In genomic region chr14:92651106-92651792, GRCh38 we compare ENCODE assay signal across 7 cellular contexts.
DNase-seq lines count a peak whose midpoint lies in the region; ATAC-seq lines count a peak whose summit lies in the region.

No MANE protein-coding gene starts in this region.

- no peaks in the 10 kb centered on the region for H3K27me3 Mint-ChIP-seq in activated CD4-positive, alpha-beta memory T cell treated with anti-CD3 and anti-CD28 coated beads, Interleukin-2, amount 10 ng/mL, durations not matched to agents 7 days and 5 days

- no peaks in the 10 kb centered on the region for H3K9me3 Mint-ChIP-seq in activated CD4-positive, alpha-beta memory T cell treated with anti-CD3 and anti-CD28 coated beads, Interleukin-2, amount 10 ng/mL, durations not matched to agents 7 days and 5 days

- intact Hi-C loops in head of caudate nucleus (cut with DNase I) = no loop called here

- H3K4me1 Mint-ChIP-seq in activated CD4-positive, alpha-beta memory T cell treated with anti-CD3 and anti-CD28 coated beads, Interleukin-2, amount 10 ng/mL, durations not matched to agents 7 days and 5 days = peaks cover 85% of the 10 kb centered on the region

- DNase-seq in activated CD4-positive, alpha-beta memory T cell treated with anti-CD3 and anti-CD28 coated beads, Interleukin-2, amount 10 ng/mL, durations not matched to agents 7 days and 5 days = peak; percentile 87
- DNase-seq in head of caudate nucleus = peak in 32 of 42 donors; percentile 12 to 66 (median 43)
- peak; percentile 44 to 70 (median 59) for DNase-seq in stimulated activated CD4-positive, alpha-beta T cell treated with anti-CD3 and anti-CD28 coated beads, TNF-alpha, amount 100 ng/mL, for 4 hours (ENCODE audit: low read depth in 3 of 3)
- DNase-seq in glomerular visceral epithelial cell (ENCODE audit: extremely low spot score) = no peak
- DNase-seq in DMS53 (lab: John Stamatoyannopoulos, UW) = no peak

- peak overlapping the region; percentile 96 for H3K4me3 Mint-ChIP-seq in activated CD4-positive, alpha-beta memory T cell treated with anti-CD3 and anti-CD28 coated beads, Interleukin-2, amount 10 ng/mL, durations not matched to agents 7 days and 5 days

- peak overlapping the region; percentile 92 for H3K27ac Mint-ChIP-seq in activated CD4-positive, alpha-beta memory T cell treated with anti-CD3 and anti-CD28 coated beads, Interleukin-2, amount 10 ng/mL, durations not matched to agents 7 days and 5 days

- peak; percentile 69 for ATAC-seq in GM19452 (IDR thresholded peaks at IDR 0.05; ENCODE audit: unreplicated experiment)
- peak; percentile 56 for ATAC-seq in HG03457 (IDR thresholded peaks at IDR 0.05; ENCODE audit: unreplicated experiment)

- H3K36me3 Mint-ChIP-seq in activated CD4-positive, alpha-beta memory T cell treated with anti-CD3 and anti-CD28 coated beads, Interleukin-2, amount 10 ng/mL, durations not matched to agents 7 days and 5 days (ENCODE audit: low read depth) = peaks cover 34% of the 10 kb centered on the region

- POLR2A ChIA-PET in activated CD4-positive, alpha-beta memory T cell treated with anti-CD3 and anti-CD28 coated beads, Interleukin-2, amount 10 ng/mL, durations not matched to agents 7 days and 5 days (lab: Charles Lee) = interaction anchor here (0.6 to 4.3 kb wide), 7 partner anchors 19 to 544 kb away, joined by 3 to 34 read pairs (median 3); no protein-coding TSS in a partner anchor

- CTCF ChIA-PET in activated CD4-positive, alpha-beta memory T cell treated with anti-CD3 and anti-CD28 coated beads, Interleukin-2, amount 10 ng/mL, durations not matched to agents 7 days and 5 days (lab: Charles Lee) = interaction anchor here (0.5 to 1.8 kb wide), 7 partner anchors 12 to 80 kb away, joined by 3 to 7 read pairs (median 3); no protein-coding TSS in a partner anchor

Comparison
In these comparisons a context has a peak if more than half of its experiments do, and no peak if none do; other contexts are left out.
1. DNase-seq: peak in activated CD4-positive, alpha-beta memory T cell treated with anti-CD3 and anti-CD28 coated beads, Interleukin-2, amount 10 ng/mL, durations not matched to agents 7 days and 5 days (single experiment), head of caudate nucleus (32 of 42) and stimulated activated CD4-positive, alpha-beta T cell treated with anti-CD3 and anti-CD28 coated beads, TNF-alpha, amount 100 ng/mL, for 4 hours (3 of 3); none in glomerular visceral epithelial cell (single experiment) and DMS53 (single experiment).